In genomic region chr4:42411803-42412202, GRCh38 we compare ENCODE assay signal across 1 cellular context.
A peak's percentile ranks its signal among the peaks of the same experiment; 100 is the strongest.
TF ChIP-seq lines count a peak whose summit lies in the region.

No MANE protein-coding gene starts in this region.

TF ChIP-seq in HepG2, 621 proteins besides CTCF, POLR2A, EP300 and RAD21:
- TF ChIP-seq RFXAP (CRISPR knock-in tag; IDR thresholded peaks at IDR 0.05; ENCODE audit: borderline replicate concordance) = no peak
- TF ChIP-seq ATF7 (IDR thresholded peaks at IDR 0.05) = peak; percentile 65
- TF ChIP-seq ATF7 (CRISPR knock-in tag; IDR thresholded peaks at IDR 0.05) = no peak
